16 cellular contexts compared by ENCODE assay signal in the genomic region with DNA sequence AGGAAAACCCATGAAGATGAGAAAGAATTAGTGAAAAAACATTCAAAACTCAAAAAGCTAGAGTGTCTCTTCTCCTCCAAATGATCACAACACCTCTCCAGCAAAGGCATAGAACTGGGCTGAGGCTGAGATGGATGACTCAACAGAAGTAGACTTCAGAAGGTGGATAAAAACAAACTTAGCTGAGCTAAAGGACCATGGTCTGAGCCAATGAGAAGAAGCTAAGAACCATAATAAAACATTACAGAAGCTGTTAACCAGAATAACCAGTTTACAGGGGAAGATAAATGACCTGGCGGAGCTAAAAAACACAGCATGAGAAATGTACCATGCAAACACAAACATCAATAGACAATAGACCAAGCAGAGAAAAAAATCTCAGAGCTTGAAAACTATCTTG.
DNase-seq lines count a peak whose midpoint lies in the region; ATAC-seq lines count a peak whose summit lies in the region.
"Had no signal": no experiment of that assay in that cellular context is flagged by ENCODE, and none has a peak within 500 bp of the region (broad histone marks: within the 10 kb centered on the region; RNA-seq: fewer than 3 reads in every experiment).

No MANE protein-coding gene starts in this region.

- peak; percentile 16 for DNase-seq in NCI-H510A treated with DMSO at 0.1 percent for 48 hours (lab: John Stamatoyannopoulos, UW)
- no peak for DNase-seq in NCI-H510A (lab: John Stamatoyannopoulos, UW)
- DNase-seq in DMS53 treated with DMSO at 0.1 percent for 48 hours (lab: John Stamatoyannopoulos, UW; ENCODE audit: unreplicated experiment), result peak; percentile 19
- peak; percentile 68 for DNase-seq in HT-29 (ENCODE audit: low spot score)
- DNase-seq in epithelial cell of prostate (ENCODE audit: low read depth, low spot score), result peak; percentile 46
- no peak for DNase-seq in anterior cingulate cortex (lab: John Stamatoyannopoulos, UW)
- DNase-seq: ACHN; BE2C; C1 segment of cervical spinal cord; CD4-positive, CD25-positive, alpha-beta regulatory T cell; CD8-positive, alpha-beta memory T cell; COR-L47; DMS 273 treated with DMSO at 0.1 percent for 48 hours; DMS79; GDM1 had no signal

- no peak overlapping the region for H3K27ac ChIP-seq in epithelial cell of prostate

- no peak for ATAC-seq in GM18511 (IDR thresholded peaks at IDR 0.05; ENCODE audit: unreplicated experiment)

Comparison
In these comparisons a context has a peak if more than half of its experiments do, and no peak if none do; other contexts are left out.
1. DNase-seq: peak in NCI-H510A treated with DMSO at 0.1 percent for 48 hours (single experiment), DMS53 treated with DMSO at 0.1 percent for 48 hours (single experiment), HT-29 (single experiment) and epithelial cell of prostate (single experiment); none in NCI-H510A (single experiment) and anterior cingulate cortex (0 of 58).